ENCODE assay signal across 20 cellular contexts in the genomic region with DNA sequence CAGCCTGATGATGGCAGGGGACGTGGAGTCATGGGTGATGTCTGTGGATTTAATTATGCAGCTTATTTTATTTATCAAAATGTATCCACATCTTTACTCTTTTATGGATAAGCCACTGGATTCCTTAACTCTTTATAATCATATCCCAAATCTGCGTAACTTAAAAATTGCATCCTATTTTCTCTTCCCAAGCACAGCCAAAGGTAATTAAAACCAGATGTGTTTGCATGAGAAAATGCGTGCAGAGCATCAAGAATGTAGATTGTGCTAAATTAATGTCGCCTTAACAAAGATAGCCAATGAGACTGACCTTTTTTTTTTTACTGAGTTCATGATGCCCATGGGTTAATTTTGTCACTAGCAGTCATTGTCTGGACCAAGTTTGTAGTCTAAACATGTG. TPM values are rescaled to one million over a fixed set of nuclear protein-coding genes. Genes with fewer than 3 reads are reported as not detected.
DNase-seq lines count a peak whose midpoint lies in the region; ATAC-seq and TF ChIP-seq lines count a peak whose summit lies in the region.
"Had no signal": no experiment of that assay in that cellular context is flagged by ENCODE, and none has a peak within 500 bp of the region (broad histone marks: within the 10 kb centered on the region; RNA-seq: fewer than 3 reads in every experiment).

No MANE protein-coding gene starts in this region.

- TF ChIP-seq RAD21 in SK-N-SH (IDR thresholded peaks at IDR 0.05; ENCODE audit: low read length), result no peak

- 0 out of 22 replicates have a peak overlapping the region, but pooled peaks of 1 of the 11 experiments have one; percentile 41 for H3K9ac ChIP-seq in BLaER1 treated with 17β-estradiol and CSF1 and Interleukin-3, amounts not matched to agents 10 nM and 100 nM
- no peak overlapping the region for H3K9ac ChIP-seq in SK-N-SH

- H3K4me3 ChIP-seq in BLaER1 treated with 17β-estradiol and CSF1 and Interleukin-3, amounts not matched to agents 10 nM and 100 nM, result no peak overlapping the region
- H3K4me3 ChIP-seq in SK-N-SH (ENCODE audit: low read depth in 2 of 2, low read length in 1 of 2), result no peak overlapping the region
- H3K4me3 ChIP-seq: K562 had no signal

- H3K4me1 ChIP-seq in BLaER1 treated with 17β-estradiol and CSF1 and Interleukin-3, amounts not matched to agents 10 nM and 100 nM, result peaks cover 88 to 100% (median 99%) of the 10 kb centered on the region in 10 experiments
- peaks cover 6 to 42% of the 10 kb centered on the region in 2 experiments; a peak in 2 of 4 replicates for H3K4me1 ChIP-seq in SK-N-SH (ENCODE audit: control insufficient read depth in 1 of 2, insufficient read depth in 2 of 2, low read depth in 1 of 2, low read length in 1 of 2)

- no peaks in the 10 kb centered on the region for H3K27me3 ChIP-seq in BLaER1 treated with 17β-estradiol and CSF1 and Interleukin-3, amounts not matched to agents 10 nM and 100 nM
- H3K27me3 ChIP-seq in SK-N-SH (ENCODE audit: insufficient read depth), result no peaks in the 10 kb centered on the region

- H2AFZ ChIP-seq in SK-N-SH (ENCODE audit: low read depth), result no peak overlapping the region

- TF ChIP-seq EP300 in SK-N-SH (IDR thresholded peaks at IDR 0.05; ENCODE audit: borderline replicate concordance in 1 of 2, low read depth in 1 of 2, low read length in 1 of 2), result no peak

- CTCF ChIA-PET in SK-N-SH (lab: Yijun Ruan, JAX), result interaction anchor here (1.4 to 1.8 kb wide), 3 partner anchors 10 to 371 kb away, joined by 4 to 11 read pairs (median 7); partner anchors contain the start of gene SH3RF3

- peaks cover 92 to 100% (median 100%) of the 10 kb centered on the region in 11 experiments for H4K20me1 ChIP-seq in BLaER1 treated with 17β-estradiol and CSF1 and Interleukin-3, amounts not matched to agents 10 nM and 100 nM
- peaks cover 88% of the 10 kb centered on the region for H4K20me1 ChIP-seq in SK-N-SH (ENCODE audit: insufficient read depth)

- POLR2A ChIA-PET in SK-N-SH (lab: Yijun Ruan, JAX), result no interaction called here

- no peaks in the 10 kb centered on the region for H3F3A ChIP-seq in SK-N-SH (replicated peaks; ENCODE audit: insufficient read depth)

- peak overlapping the region; percentile 87 to 97 (median 93) for H3K4me2 ChIP-seq in BLaER1 treated with 17β-estradiol and CSF1 and Interleukin-3, amounts not matched to agents 10 nM and 100 nM
- H3K4me2 ChIP-seq in SK-N-SH, result no peak overlapping the region

- H3K36me3 ChIP-seq in BLaER1 treated with 17β-estradiol and CSF1 and Interleukin-3, amounts not matched to agents 10 nM and 100 nM, result peaks cover 0 to 10% (median 0%) of the 10 kb centered on the region in 11 experiments; a peak in 1 of 22 replicates
- H3K36me3 ChIP-seq in SK-N-SH (replicated peaks in 1 of 2; ENCODE audit: control insufficient read depth in 1 of 2, insufficient read depth in 2 of 2, low read length in 1 of 2), result no peaks in the 10 kb centered on the region

- ATAC-seq in GM21528 (IDR thresholded peaks at IDR 0.05; ENCODE audit: low FRiP score, unreplicated experiment), result no peak
- ATAC-seq in GM19328 (IDR thresholded peaks at IDR 0.05; ENCODE audit: unreplicated experiment), result no peak
- ATAC-seq: CD8-positive, alpha-beta T cell; HCT116; K562 had no signal

- no peak for DNase-seq in SK-N-SH
- DNase-seq in fibroblast of gingiva (ENCODE audit: low read depth), result peak; percentile 44
- no peak for DNase-seq in mucosa of gallbladder (ENCODE audit: low spot score)
- no peak for DNase-seq in GM10266 (ENCODE audit: extremely low spot score)
- DNase-seq: ACHN; AML-193; Calu3; CD8-positive, alpha-beta T cell; DMS79 treated with DMSO at 0.1 percent for 48 hours; EL; GOT3; H7; HFFc6; IMR-90 had no signal

- 66% methylated on average over 4 of the region's 4 CpGs for WGBS in SK-N-SH (ENCODE audit: low lambda C conversion rate)

- H3K9me2 ChIP-seq in SK-N-SH, result no peaks in the 10 kb centered on the region

- no peaks in the 10 kb centered on the region for H3K9me3 ChIP-seq in BLaER1 treated with 17β-estradiol and CSF1 and Interleukin-3, amounts not matched to agents 10 nM and 100 nM (replicated peaks in 1 of 11)
- H3K9me3 ChIP-seq in SK-N-SH, result no peaks in the 10 kb centered on the region

- TF ChIP-seq CTCF in SK-N-SH (IDR thresholded peaks at IDR 0.05) (no peak), GM10266 (IDR thresholded peaks at IDR 0.05; ENCODE audit: control insufficient read depth, insufficient read depth, low read depth, missing control alignments) (no peak)

- peaks cover 77% of the 10 kb centered on the region for H3K79me2 ChIP-seq in SK-N-SH (ENCODE audit: insufficient read depth)

- H3K27ac ChIP-seq in BLaER1 treated with 17β-estradiol and CSF1 and Interleukin-3, amounts not matched to agents 10 nM and 100 nM, result 0 out of 22 replicates have a peak overlapping the region, but pooled peaks of 1 of the 11 experiments have one; percentile 73
- H3K27ac ChIP-seq in SK-N-SH (ENCODE audit: low read depth in 2 of 2, low read length in 1 of 2), result no peak overlapping the region

TF ChIP-seq in SK-N-SH, 30 proteins besides CTCF, POLR2A, EP300 and RAD21:
- no peak for TF ChIP-seq GATA2 (CRISPR knock-in tag; IDR thresholded peaks at IDR 0.05)
- peak; percentile 61; the same call in 1 of the 2 replicates for TF ChIP-seq TCF12 (IDR thresholded peaks at IDR 0.05)
- TF ChIP-seq ZBTB33 (IDR thresholded peaks at IDR 0.05; ENCODE audit: borderline replicate concordance, low read depth), result no peak
- no peak for TF ChIP-seq YY1 (IDR thresholded peaks at IDR 0.05; ENCODE audit: low read depth)
TF ChIP-seq in SK-N-SH: peak in this region for 1.

RNA-seq across cellular contexts. Expression of gene SH3RF3, which starts 10.0 kb away (rescaled TPM):
- polyA plus RNA-seq in SK-N-SH (2012; rRNA removed), result 1.3 and 1.9 TPM in 2 replicates
- polyA plus RNA-seq in SK-N-SH (2012; cell fraction: cytosol; rRNA removed), result 0.99 and 1.5 TPM in 2 replicates
- 3.5 and 3.8 TPM in 2 replicates for polyA plus RNA-seq in SK-N-SH (2012; cell fraction: nucleus; rRNA removed)
- 11.5 TPM for total RNA-seq in mucosa of gallbladder
- total RNA-seq: G401 had no signal
- polyA plus RNA-seq: K562 had no signal
